Comparison of ENCODE assay signal across 1 cellular context in the genomic region with DNA sequence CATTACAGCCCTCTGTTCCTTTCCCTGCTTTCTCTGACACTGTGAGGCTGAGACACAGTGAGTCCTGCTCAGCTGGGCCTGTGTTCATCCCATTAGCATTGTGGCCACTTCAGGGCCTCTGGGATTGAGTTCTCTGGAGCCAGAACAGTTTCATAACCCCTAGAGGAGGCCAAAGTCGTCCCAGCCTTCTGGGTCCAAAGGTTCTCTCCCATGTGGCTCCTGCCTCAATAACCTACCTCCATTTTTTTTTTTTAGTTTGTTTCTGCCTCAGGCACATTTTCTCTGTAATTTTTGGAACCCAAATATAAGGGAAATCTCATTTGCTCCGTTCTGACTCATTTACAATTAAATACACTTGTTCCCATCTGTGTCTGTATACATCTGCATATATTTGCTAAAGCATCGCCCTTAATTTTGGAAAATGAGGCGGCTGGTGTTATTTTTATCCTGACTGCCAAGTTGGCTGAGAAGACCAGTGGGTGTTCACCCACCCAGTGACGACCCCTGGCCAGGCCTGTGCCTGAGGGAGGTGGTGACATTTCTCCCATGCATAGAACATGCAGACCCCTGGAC.
TF ChIP-seq lines count a peak whose summit lies in the region.

No MANE protein-coding gene starts in this region.

TF ChIP-seq in HepG2, 621 proteins besides CTCF, POLR2A, EP300 and RAD21 (continued from another document):
- TF ChIP-seq, protein P1, sequence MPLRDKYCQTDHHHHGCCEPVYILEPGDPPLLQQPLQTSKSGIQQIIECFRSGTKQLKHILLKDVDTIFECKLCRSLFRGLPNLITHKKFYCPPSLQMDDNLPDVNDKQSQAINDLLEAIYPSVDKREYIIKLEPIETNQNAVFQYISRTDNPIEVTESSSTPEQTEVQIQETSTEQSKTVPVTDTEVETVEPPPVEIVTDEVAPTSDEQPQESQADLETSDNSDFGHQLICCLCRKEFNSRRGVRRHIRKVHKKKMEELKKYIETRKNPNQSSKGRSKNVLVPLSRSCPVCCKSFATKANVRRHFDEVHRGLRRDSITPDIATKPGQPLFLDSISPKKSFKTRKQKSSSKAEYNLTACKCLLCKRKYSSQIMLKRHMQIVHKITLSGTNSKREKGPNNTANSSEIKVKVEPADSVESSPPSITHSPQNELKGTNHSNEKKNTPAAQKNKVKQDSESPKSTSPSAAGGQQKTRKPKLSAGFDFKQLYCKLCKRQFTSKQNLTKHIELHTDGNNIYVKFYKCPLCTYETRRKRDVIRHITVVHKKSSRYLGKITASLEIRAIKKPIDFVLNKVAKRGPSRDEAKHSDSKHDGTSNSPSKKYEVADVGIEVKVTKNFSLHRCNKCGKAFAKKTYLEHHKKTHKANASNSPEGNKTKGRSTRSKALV (CRISPR knock-in tag; IDR thresholded peaks at IDR 0.05), result no peak
- TF ChIP-seq CREB1 (IDR thresholded peaks at IDR 0.05) (no peak), CREB1 (CRISPR knock-in tag; IDR thresholded peaks at IDR 0.05) (0 out of 2 replicates have a peak, but pooled peaks have one; percentile 36)
